ENCODE assay signal across 9 cellular contexts in genomic region chr1:88984553-88984945, GRCh38. TPM values are rescaled to one million over a fixed set of nuclear protein-coding genes. Genes with fewer than 3 reads are reported as not detected.
DNase-seq lines count a peak whose midpoint lies in the region; ATAC-seq, FAIRE-seq and TF ChIP-seq lines count a peak whose summit lies in the region.
"Had no signal": no experiment of that assay in that cellular context is flagged by ENCODE, and none has a peak within 500 bp of the region (broad histone marks: within the 10 kb centered on the region; RNA-seq: fewer than 3 reads in every experiment).

No MANE protein-coding gene starts in this region.

- intact Hi-C loops in right cardiac atrium (cut with DNase I): no loop called here

- peaks cover 67% of the 10 kb centered on the region for H3K36me3 Mint-ChIP-seq in T-helper 2 cell treated with Interferon-gamma antibody and Interleukin-4, amounts not matched to agents 5 μg/mL and 100 μg/mL, for 36 hours (ENCODE audit: low read depth)
- H3K36me3 Mint-ChIP-seq in activated CD4-positive, alpha-beta memory T cell treated with anti-CD3 and anti-CD28 coated beads, Interleukin-2, amount 10 ng/mL, durations not matched to agents 7 days and 5 days (ENCODE audit: low read depth): peaks cover 88% of the 10 kb centered on the region

- POLR2A ChIA-PET in activated CD4-positive, alpha-beta memory T cell treated with anti-CD3 and anti-CD28 coated beads, Interleukin-2, amount 10 ng/mL, durations not matched to agents 7 days and 5 days (lab: Charles Lee): interaction anchor here (0.7 to 2.3 kb wide), 13 partner anchors 37 to 297 kb away, joined by 3 to 10 read pairs (median 5); partner anchors contain the start of genes GBP1, GBP3, GBP4 and GBP5

- H3K4me3 Mint-ChIP-seq in T-helper 2 cell treated with Interferon-gamma antibody and Interleukin-4, amounts not matched to agents 5 μg/mL and 100 μg/mL, for 36 hours: peak overlapping the region; percentile 27
- H3K4me3 Mint-ChIP-seq in activated CD4-positive, alpha-beta memory T cell treated with anti-CD3 and anti-CD28 coated beads, Interleukin-2, amount 10 ng/mL, durations not matched to agents 7 days and 5 days: no peak overlapping the region

- no peak for DNase-seq in T-helper 2 cell treated with Interferon-gamma antibody and Interleukin-4, amounts not matched to agents 5 μg/mL and 100 μg/mL, for 36 hours (ENCODE audit: low spot score)
- DNase-seq in T-helper 2 cell (no peak), right cardiac atrium (no peak), substantia nigra (lab: John Stamatoyannopoulos, UW) (no peak), H54 (ENCODE audit: insufficient read length, low spot score) (no peak), foreskin melanocyte (no peak)
- DNase-seq in activated CD4-positive, alpha-beta memory T cell treated with anti-CD3 and anti-CD28 coated beads, Interleukin-2, amount 10 ng/mL, durations not matched to agents 7 days and 5 days: no peak
- DNase-seq: activated T-cell treated with anti-CD3 and anti-CD28 coated beads for 4 hours had no signal

- CTCF ChIA-PET in activated CD4-positive, alpha-beta memory T cell treated with anti-CD3 and anti-CD28 coated beads, Interleukin-2, amount 10 ng/mL, durations not matched to agents 7 days and 5 days (lab: Charles Lee): interaction anchor here (0.7 to 3.0 kb wide), 36 partner anchors 12 to 778 kb away, joined by 3 to 70 read pairs (median 4); partner anchors contain the start of genes GBP1, GBP4, GBP5 and GBP6

- no peaks in the 10 kb centered on the region for H3K27me3 ChIP-seq in right cardiac atrium (ENCODE audit: control insufficient read depth, insufficient read depth)

- TF ChIP-seq POLR2A in H54 (IDR thresholded peaks at IDR 0.05; ENCODE audit: low read depth, low read length): no peak

- no peaks in the 10 kb centered on the region for H3K27me3 Mint-ChIP-seq in T-helper 2 cell treated with Interferon-gamma antibody and Interleukin-4, amounts not matched to agents 5 μg/mL and 100 μg/mL, for 36 hours (ENCODE audit: low read depth)
- H3K27me3 Mint-ChIP-seq in activated CD4-positive, alpha-beta memory T cell treated with anti-CD3 and anti-CD28 coated beads, Interleukin-2, amount 10 ng/mL, durations not matched to agents 7 days and 5 days: no peaks in the 10 kb centered on the region

- H3K4me3 ChIP-seq in right cardiac atrium (ENCODE audit: low read length): no peak overlapping the region

- H3K4me1 ChIP-seq in right cardiac atrium (ENCODE audit: control insufficient read depth, insufficient read depth, low read length): peaks cover 6% of the 10 kb centered on the region

- no peaks in the 10 kb centered on the region for H3K9me3 Mint-ChIP-seq in T-helper 2 cell treated with Interferon-gamma antibody and Interleukin-4, amounts not matched to agents 5 μg/mL and 100 μg/mL, for 36 hours
- peaks cover 2% of the 10 kb centered on the region for H3K9me3 Mint-ChIP-seq in activated CD4-positive, alpha-beta memory T cell treated with anti-CD3 and anti-CD28 coated beads, Interleukin-2, amount 10 ng/mL, durations not matched to agents 7 days and 5 days

- no peaks in the 10 kb centered on the region for H3K9me3 ChIP-seq in right cardiac atrium (ENCODE audit: control insufficient read depth, low read length)

- ATAC-seq in right cardiac atrium (peak in 1 of 2 donors; percentile 15), GM19455 (IDR thresholded peaks at IDR 0.05; ENCODE audit: unreplicated experiment) (no peak)

- peaks cover 59% of the 10 kb centered on the region for H3K4me1 Mint-ChIP-seq in T-helper 2 cell treated with Interferon-gamma antibody and Interleukin-4, amounts not matched to agents 5 μg/mL and 100 μg/mL, for 36 hours (ENCODE audit: low read depth)
- H3K4me1 Mint-ChIP-seq in activated CD4-positive, alpha-beta memory T cell treated with anti-CD3 and anti-CD28 coated beads, Interleukin-2, amount 10 ng/mL, durations not matched to agents 7 days and 5 days: peaks cover 83% of the 10 kb centered on the region

- no peak for FAIRE-seq in H54 (lab: Jason Lieb, UNC)

- peak overlapping the region; percentile 29 for H3K27ac Mint-ChIP-seq in T-helper 2 cell treated with Interferon-gamma antibody and Interleukin-4, amounts not matched to agents 5 μg/mL and 100 μg/mL, for 36 hours
- peak overlapping the region; percentile 69 for H3K27ac Mint-ChIP-seq in activated CD4-positive, alpha-beta memory T cell treated with anti-CD3 and anti-CD28 coated beads, Interleukin-2, amount 10 ng/mL, durations not matched to agents 7 days and 5 days

- 57% methylated on average over 1 of the region's 1 CpG for WGBS in right cardiac atrium

- H3K27ac ChIP-seq in right cardiac atrium (ENCODE audit: low read length): peak overlapping the region; percentile 12
- peak overlapping the region; percentile 52 for H3K27ac ChIP-seq in substantia nigra (ENCODE audit: low read depth, low read length, poor library complexity, severe bottlenecking)

RNA-seq across cellular contexts. Expression of gene KYAT3, which starts 7.9 kb away (rescaled TPM):
- 10 to 100 TPM; 43.7 to 44.0 TPM for total RNA-seq in activated CD4-positive, alpha-beta memory T cell treated with anti-CD3 and anti-CD28 coated beads, Interleukin-2, amount 10 ng/mL, durations not matched to agents 7 days and 5 days
- 10 to 100 TPM in 3 of 4 donors, 1 to 10 TPM in 1; 9.4 to 14.3 (median 11.5) TPM for total RNA-seq in right cardiac atrium
- polyA plus RNA-seq in right cardiac atrium: 9.6 TPM

RNA-seq across cellular contexts. Expression of gene RBMXL1, which starts 7.9 kb away (rescaled TPM):
- total RNA-seq in activated CD4-positive, alpha-beta memory T cell treated with anti-CD3 and anti-CD28 coated beads, Interleukin-2, amount 10 ng/mL, durations not matched to agents 7 days and 5 days: 10 to 100 TPM; 20.3 to 20.9 TPM
- 10 to 100 TPM; 11.1 to 16.6 (median 13.2) TPM for total RNA-seq in right cardiac atrium
- 3.5 TPM for polyA plus RNA-seq in right cardiac atrium

RNA-seq across cellular contexts. Expression of gene GBP3, which starts 38.1 kb away (rescaled TPM):
- 10 to 100 TPM; 33.6 to 34.4 TPM for total RNA-seq in activated CD4-positive, alpha-beta memory T cell treated with anti-CD3 and anti-CD28 coated beads, Interleukin-2, amount 10 ng/mL, durations not matched to agents 7 days and 5 days
- 10 to 100 TPM in 1 of 4 donors, 1 to 10 TPM in 3; 7.4 to 10.3 (median 8.3) TPM for total RNA-seq in right cardiac atrium
- 3.5 TPM for polyA plus RNA-seq in right cardiac atrium
